In genomic region chr1:118788372-118788955, GRCh38 we compare ENCODE assay signal across 1 cellular context.
TF ChIP-seq lines count a peak whose summit lies in the region.

No MANE protein-coding gene starts in this region.

TF ChIP-seq in GM12878, 131 proteins besides CTCF, POLR2A, EP300 and RAD21 (continued from another document):
- no peak for TF ChIP-seq ZNF384 (IDR thresholded peaks at IDR 0.05; ENCODE audit: borderline replicate concordance, low read depth, low read length)
- TF ChIP-seq IKZF1 (conservative IDR thresholded peaks at IDR 0.05): peak; percentile 29; the same call in 1 of the 2 replicates
TF ChIP-seq in GM12878: peak in this region for 2.
